Comparison of ENCODE assay signal across 18 cellular contexts in genomic region chr1:41976671-41977070, GRCh38. TPM values are rescaled to one million over a fixed set of nuclear protein-coding genes. Genes with fewer than 3 reads are reported as not detected.
A peak's percentile ranks its signal among the peaks of the same experiment; 100 is the strongest.
DNase-seq lines count a peak whose midpoint lies in the region; ATAC-seq, FAIRE-seq and TF ChIP-seq lines count a peak whose summit lies in the region.
"Had no signal": no experiment of that assay in that cellular context is flagged by ENCODE, and none has a peak within 500 bp of the region (broad histone marks: within the 10 kb centered on the region; RNA-seq: fewer than 3 reads in every experiment).

No MANE protein-coding gene starts in this region.

- H3K4me3 ChIP-seq in Karpas-422 (ENCODE audit: low read length): no peak overlapping the region

- no peak overlapping the region for H3K27ac Mint-ChIP-seq in osteocyte (ENCODE audit: unreplicated experiment)
- H3K27ac Mint-ChIP-seq in natural killer cell: no peak overlapping the region
- H3K27ac Mint-ChIP-seq: CD4-positive, CD25-positive, alpha-beta regulatory T cell; H9 had no signal

- H3K4me1 Mint-ChIP-seq in osteocyte (ENCODE audit: unreplicated experiment) (no peaks in the 10 kb centered on the region), natural killer cell (peaks cover 44 to 55% of the 10 kb centered on the region in 2 donors)

- H3K79me2 ChIP-seq in Karpas-422 (ENCODE audit: low read length): no peaks in the 10 kb centered on the region

- no peaks in the 10 kb centered on the region for H3K27me3 ChIP-seq in Karpas-422 (ENCODE audit: low read length)
- H3K27me3 ChIP-seq: BE2C had no signal

- FAIRE-seq in GM12891 (lab: Jason Lieb, UNC): peak; percentile 23
- FAIRE-seq: A204.1, D721Med, H1, HTR-8/SVneo had no signal

- no peaks in the 10 kb centered on the region for H3K36me3 ChIP-seq in Karpas-422 (ENCODE audit: insufficient read depth, low read length)
- H3K36me3 ChIP-seq: BE2C had no signal

- DNase-seq in GM12891 (ENCODE audit: insufficient read length, low spot score) (no peak), Karpas-422 (peak; percentile 45), SK-N-DZ (ENCODE audit: low spot score) (peak; percentile 28), osteocyte (ENCODE audit: extremely low spot score, unreplicated experiment) (peak; percentile 67), natural killer cell (no peak), SHP77 (lab: John Stamatoyannopoulos, UW) (no peak), islet precursor cell (no peak)
- DNase-seq: ACHN; BE2C; CD4-positive, CD25-positive, alpha-beta regulatory T cell; CD8-positive, alpha-beta memory T cell; GDM1; H9; IMR-90 had no signal

- TF ChIP-seq POLR2A in GM12891 (IDR thresholded peaks at IDR 0.05; ENCODE audit: low read depth, low read length): no peak

- H3K9ac ChIP-seq in Karpas-422 (ENCODE audit: low read length): no peak overlapping the region

- intact Hi-C loops in natural killer cell (cut with micrococcal nuclease): no loop called here

- H3K27me3 Mint-ChIP-seq in osteocyte (ENCODE audit: unreplicated experiment) (peaks cover 14% of the 10 kb centered on the region), natural killer cell (ENCODE audit: low read depth in 2 of 2) (no peaks in the 10 kb centered on the region)
- H3K27me3 Mint-ChIP-seq: CD4-positive, CD25-positive, alpha-beta regulatory T cell; CD8-positive, alpha-beta memory T cell had no signal

- no peaks in the 10 kb centered on the region for H3K9me2 ChIP-seq in Karpas-422 (replicated peaks; ENCODE audit: insufficient read depth, low read length)

- no peak overlapping the region for H3K4me3 Mint-ChIP-seq in osteocyte (ENCODE audit: unreplicated experiment)
- no peak overlapping the region for H3K4me3 Mint-ChIP-seq in natural killer cell
- H3K4me3 Mint-ChIP-seq: CD4-positive, CD25-positive, alpha-beta regulatory T cell; CD8-positive, alpha-beta memory T cell; H9 had no signal

- ATAC-seq in natural killer cell: no peak

- no peaks in the 10 kb centered on the region for H3K9me3 ChIP-seq in Karpas-422 (ENCODE audit: low read length)
- H3K9me3 ChIP-seq: BE2C had no signal

- no peak overlapping the region for H3K4me2 ChIP-seq in Karpas-422 (ENCODE audit: low read depth, low read length, poor library complexity, severe bottlenecking)

- H2AFZ ChIP-seq in Karpas-422 (ENCODE audit: low read length): no peak overlapping the region

- no peak overlapping the region for H3K27ac ChIP-seq in Karpas-422 (ENCODE audit: low read length)

- H3K9me3 Mint-ChIP-seq in osteocyte (ENCODE audit: unreplicated experiment): no peaks in the 10 kb centered on the region
- H3K9me3 Mint-ChIP-seq in natural killer cell: peaks cover 0 to 2% of the 10 kb centered on the region in 2 donors
- H3K9me3 Mint-ChIP-seq: CD8-positive, alpha-beta memory T cell; H9 had no signal

- no peaks in the 10 kb centered on the region for H4K20me1 ChIP-seq in Karpas-422 (ENCODE audit: insufficient read depth, low read depth, low read length)

- no peak for TF ChIP-seq CTCF in osteocyte (IDR thresholded peaks at IDR 0.05)
- TF ChIP-seq CTCF in natural killer cell (IDR thresholded peaks at IDR 0.05): no peak

- H3K4me1 ChIP-seq in Karpas-422 (ENCODE audit: low read length): peaks cover 16% of the 10 kb centered on the region
- H3K4me1 ChIP-seq: BE2C had no signal

- no peaks in the 10 kb centered on the region for H3K36me3 Mint-ChIP-seq in osteocyte (ENCODE audit: unreplicated experiment)
- H3K36me3 Mint-ChIP-seq in natural killer cell: no peaks in the 10 kb centered on the region

TF ChIP-seq in GM12891, 5 proteins besides CTCF, POLR2A, EP300 and RAD21:
- TF ChIP-seq TAF1 (IDR thresholded peaks at IDR 0.05; ENCODE audit: low read depth, low read length): no peak
- 0 out of 2 replicates have a peak, but pooled peaks have one; percentile 2 for TF ChIP-seq SPI1 (IDR thresholded peaks at IDR 0.05; ENCODE audit: low read depth, low read length)
TF ChIP-seq in GM12891: peak in this region for 1.

RNA-seq across cellular contexts. Expression of gene HIVEP3, which starts 57.9 kb away (rescaled TPM):
- 6.9 TPM for polyA plus RNA-seq in GM12891 (2012; ENCODE audit: low read depth, missing spikeins)
- total RNA-seq in Karpas-422 (2014; rRNA removed; shearing (Covaris generic); ENCODE audit: low replicate concordance): 0.87 and 1.3 TPM in 2 replicates
- polyA plus RNA-seq in SK-N-DZ (2014; cell fraction: cytosol; rRNA removed): 0.52 and 1.8 TPM in 2 replicates
- polyA plus RNA-seq in SK-N-DZ (2014; cell fraction: nucleus; rRNA removed): 0.33 and 0.89 TPM in 2 replicates
- 0.78 and 0.97 TPM in 2 replicates for total RNA-seq in osteocyte
- total RNA-seq in natural killer cell: 10 to 100 TPM; 26.2 to 35.2 (median 29.8) TPM

Comparison
In these comparisons a context has a peak if more than half of its experiments do, and no peak if none do; other contexts are left out.
1. DNase-seq: peak in Karpas-422 (single experiment), SK-N-DZ (single experiment) and osteocyte (single experiment); none in GM12891 (single experiment), natural killer cell (single experiment), SHP77 (0 of 2) and islet precursor cell (single experiment).
2. RNA of gene HIVEP3, which starts 57.9 kb away (total RNA-seq): 26.2 to 35.2 TPM in natural killer cell; 0.87 to 1.3 TPM in Karpas-422 and 0.78 to 0.97 TPM in osteocyte; every median in the first group is over 10 times any median in the second.